ENCODE assay signal across 20 cellular contexts in genomic region chr3:123624302-123624701, GRCh38.
"Had no signal": no experiment of that assay in that cellular context is flagged by ENCODE, and none has a peak within 500 bp of the region (broad histone marks: within the 10 kb centered on the region; RNA-seq: fewer than 3 reads in every experiment).

No MANE protein-coding gene starts in this region.

- H3K4me3 ChIP-seq: ovary, thyroid gland had no signal

- ATAC-seq: activated CD8-positive, alpha-beta T cell treated with anti-CD3 and anti-CD28 coated beads for 36 hours; activated T-cell treated with anti-CD3 and anti-CD28 coated beads, Interleukin-2, amount 50 U/mL, for 4 hours; activated T-helper 17 cell treated with anti-CD3 and anti-CD28 coated beads, Interleukin-2, amount 50 U/mL, for 72 hours; esophagus mucosa; sciatic nerve; stimulated activated effector memory CD8-positive, alpha-beta T cell treated with anti-CD3 and anti-CD28 coated beads, Interleukin-12 subunit alpha, Interleukin-12 subunit beta, amount 100 ng/mL, for 72 hours had no signal

- H3K9me3 ChIP-seq: ovary, thyroid gland had no signal

- H3K4me1 ChIP-seq: thyroid gland had no signal

- H3K27ac ChIP-seq: ovary, thyroid gland had no signal

- H3K27me3 ChIP-seq: ovary, thyroid gland had no signal

- DNase-seq: activated CD4-positive, alpha-beta T cell treated with anti-CD3 and anti-CD28 coated beads for 1 hour; activated CD4-positive, alpha-beta T cell treated with anti-CD3 and anti-CD28 coated beads, Interleukin-2, amount 10 ng/mL, durations not matched to agents 7 days and 5 days; activated CD8-positive, alpha-beta T cell treated with anti-CD3 and anti-CD28 coated beads for 36 hours; activated gamma-delta T cell treated with Interleukin-2 at 50 U/mL for 16 hours; activated naive CD4-positive, alpha-beta T cell treated with anti-CD3 and anti-CD28 coated beads, Interleukin-2, amount 50 U/mL, for 16 hours; activated T-cell treated with anti-CD3 and anti-CD28 coated beads, Interleukin-2, amount 50 U/mL, for 4 hours; amniotic stem cell; foreskin melanocyte; mammary epithelial cell; naive B cell; ovary; retina; small intestine; stimulated activated CD4-positive, alpha-beta T cell treated with anti-CD3 and anti-CD28 coated beads, Interleukin-4, amount 100 ng/mL, for 24 hours; T-helper 2 cell; thyroid gland had no signal

- H3K36me3 ChIP-seq: ovary, thyroid gland had no signal
